In genomic region chr11:13016415-13016814, GRCh38 we compare ENCODE assay signal across 13 cellular contexts. TPM values are rescaled to one million over a fixed set of nuclear protein-coding genes. Genes with fewer than 3 reads are reported as not detected.
DNase-seq lines count a peak whose midpoint lies in the region.
"Had no signal": no experiment of that assay in that cellular context is flagged by ENCODE, and none has a peak within 500 bp of the region (broad histone marks: within the 10 kb centered on the region; RNA-seq: fewer than 3 reads in every experiment).

No MANE protein-coding gene starts in this region.

- DNase-seq in NCI-H1105 treated with DMSO at 0.1 percent for 48 hours (lab: John Stamatoyannopoulos, UW) (peak; percentile 26), NCI-H1105 (lab: John Stamatoyannopoulos, UW) (no peak), HT1080 (ENCODE audit: low read depth) (peak; percentile 45), RPMI7951 (ENCODE audit: low read depth) (peak; percentile 44), glomerular endothelial cell (ENCODE audit: extremely low read depth, low read depth, low spot score) (peak; percentile 14), anterior cingulate cortex (lab: John Stamatoyannopoulos, UW) (no peak), NCI-H1694 (lab: John Stamatoyannopoulos, UW) (no peak)
- DNase-seq in stimulated activated CD4-positive, alpha-beta T cell treated with anti-CD3 and anti-CD28 coated beads, Interleukin-12 subunit alpha, Interleukin-12 subunit beta, amount 100 ng/mL, for 4 hours: no peak
- DNase-seq: Caco-2; ovary; stimulated activated CD4-positive, alpha-beta T cell treated with anti-CD3 and anti-CD28 coated beads, Interleukin-15, amount 100 ng/mL, for 24 hours had no signal

RNA-seq across cellular contexts. Expression of gene RASSF10, which starts 7.3 kb away (rescaled TPM):
- 0.07 and 0.21 TPM in 2 replicates for total RNA-seq in HT1080 (2014; rRNA removed; shearing (Covaris generic))
- polyA plus RNA-seq in HT1080 (2015; cell fraction: cytosol; rRNA removed): 0.03 TPM in 1 of 2 replicates, not detected in the other
- polyA plus RNA-seq in HT1080 (2015; cell fraction: nucleus; rRNA removed): 0.05 TPM in 1 of 2 replicates, not detected in the other
- total RNA-seq in RPMI7951 (2014; rRNA removed; shearing (Covaris generic)): 0.12 and 0.20 TPM in 2 replicates
- total RNA-seq in glomerular endothelial cell: 0.23 and 0.34 TPM in 2 replicates
- total RNA-seq: A172, fibroblast of villous mesenchyme had no signal

Comparison
In these comparisons a context has a peak if more than half of its experiments do, and no peak if none do; other contexts are left out.
1. DNase-seq: peak in NCI-H1105 treated with DMSO at 0.1 percent for 48 hours (single experiment), HT1080 (single experiment), RPMI7951 (single experiment) and glomerular endothelial cell (single experiment); none in NCI-H1105 (single experiment), anterior cingulate cortex (0 of 58), NCI-H1694 (single experiment) and stimulated activated CD4-positive, alpha-beta T cell treated with anti-CD3 and anti-CD28 coated beads, Interleukin-12 subunit alpha, Interleukin-12 subunit beta, amount 100 ng/mL, for 4 hours (single experiment).